In the genomic region with DNA sequence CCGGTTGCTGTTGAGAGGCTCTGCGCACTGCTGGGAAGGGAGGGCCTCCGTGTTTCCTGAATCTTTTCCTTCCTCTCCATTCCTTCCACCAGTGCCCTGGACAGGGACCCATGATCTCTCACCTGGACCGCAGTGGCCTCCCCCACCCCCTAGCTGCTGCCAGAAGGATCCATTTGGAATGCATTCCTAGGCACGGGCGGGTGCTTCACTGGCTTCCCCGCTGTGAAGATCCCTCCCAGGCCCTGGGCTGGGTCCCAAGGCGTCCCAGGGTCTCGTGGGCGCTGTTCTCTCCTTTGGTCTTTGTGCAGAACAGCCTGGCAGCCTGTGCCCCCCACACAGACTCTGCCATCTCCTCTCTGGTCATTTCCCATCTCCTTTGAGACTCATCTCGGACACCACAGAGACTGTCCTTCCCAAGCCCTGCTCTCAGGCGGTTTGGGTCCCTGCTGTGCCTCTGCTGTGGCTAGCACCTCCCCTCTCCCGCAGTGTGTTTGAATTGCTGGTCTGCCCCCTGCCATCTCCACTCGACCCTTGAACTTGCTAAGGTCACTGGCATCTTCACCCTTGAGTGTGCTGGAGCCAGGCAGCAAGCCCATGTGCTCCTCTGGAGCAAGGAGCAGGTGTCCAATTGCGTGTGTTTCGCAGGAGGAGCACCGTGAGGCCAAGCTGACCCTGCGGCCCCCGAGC, we compare ENCODE assay signal across 16 cellular contexts. TPM values are rescaled to one million over a fixed set of nuclear protein-coding genes. Genes with fewer than 3 reads are reported as not detected.
DNase-seq lines count a peak whose midpoint lies in the region; ATAC-seq and TF ChIP-seq lines count a peak whose summit lies in the region.
"Had no signal": no experiment of that assay in that cellular context is flagged by ENCODE, and none has a peak within 500 bp of the region (broad histone marks: within the 10 kb centered on the region; RNA-seq: fewer than 3 reads in every experiment).

No MANE protein-coding gene starts in this region.

- H3K27me3 ChIP-seq in GM23338 (ENCODE audit: insufficient read depth) (no peaks in the 10 kb centered on the region), layer of hippocampus (ENCODE audit: control insufficient read depth, insufficient read depth, low read length) (no peaks in the 10 kb centered on the region), gastrocnemius medialis (no peaks in the 10 kb centered on the region), testis (no peaks in the 10 kb centered on the region)
- H3K27me3 ChIP-seq in CD4-positive, alpha-beta T cell (ENCODE audit: control insufficient read depth, insufficient read depth, low read length): no peaks in the 10 kb centered on the region

- H3K4me1 Mint-ChIP-seq in GM23338: peaks cover 18% of the 10 kb centered on the region
- no peaks in the 10 kb centered on the region for H3K4me1 Mint-ChIP-seq in CD4-positive, alpha-beta T cell (ENCODE audit: low read depth)

- TF ChIP-seq POLR2A in gastrocnemius medialis (IDR thresholded peaks at IDR 0.05) (no peak), testis (IDR thresholded peaks at IDR 0.05) (no peak)

- in situ Hi-C loops in gastrocnemius medialis (cut with MboI; ENCODE audit: low sequenced_read_pairs in 4 of 4): no loop called here

- no peaks in the 10 kb centered on the region for H3F3A ChIP-seq in GM23338 (replicated peaks; ENCODE audit: low read depth)

- intact Hi-C loops in gastrocnemius medialis (cut with DNase I; ENCODE audit: low total_unique reads) (no loop called here), testis (cut with DNase I; ENCODE audit: low total_unique reads) (no loop called here)
- intact Hi-C loops in CD4-positive, alpha-beta T cell (cut with DNase I, micrococcal nuclease): no loop called here

- H3K4me1 ChIP-seq in GM23338 (ENCODE audit: insufficient read depth): no peaks in the 10 kb centered on the region
- no peaks in the 10 kb centered on the region for H3K4me1 ChIP-seq in gastrocnemius medialis
- no peaks in the 10 kb centered on the region for H3K4me1 ChIP-seq in testis
- H3K4me1 ChIP-seq: psoas muscle had no signal

- no peaks in the 10 kb centered on the region for H3K9me2 ChIP-seq in GM23338 (ENCODE audit: insufficient read depth)

- H3K9me3 Mint-ChIP-seq in GM23338: no peaks in the 10 kb centered on the region
- H3K9me3 Mint-ChIP-seq in CD4-positive, alpha-beta T cell: no peaks in the 10 kb centered on the region

- DNase-seq in GM23338 (ENCODE audit: low spot score) (no peak), RWPE1 (ENCODE audit: low spot score) (no peak), gastrocnemius medialis (no peak), HPDE6-E6E7 (ENCODE audit: extremely low spot score) (no peak), testis (no peak)
- no peak for DNase-seq in CD4-positive, alpha-beta T cell
- DNase-seq: activated gamma-delta T cell treated with Interleukin-2 at 50 U/mL for 16 hours; midbrain; NCI-H2081 treated with DMSO at 0.1 percent for 48 hours; NCI-H774; psoas muscle; SHP77; stimulated activated CD4-positive, alpha-beta T cell treated with anti-CD3 and anti-CD28 coated beads, Interleukin-2, amount 100 ng/mL, for 48 hours; T-helper 9 cell had no signal

- CTCF ChIA-PET in RWPE1 (lab: Yijun Ruan, JAX): interaction anchor here (0.7 kb wide), 1 partner anchor 93 kb away, joined by 3 read pairs; no protein-coding TSS in a partner anchor
- CTCF ChIA-PET in CD4-positive, alpha-beta T cell (lab: Charles Lee): no interaction called here

- H3K27me3 Mint-ChIP-seq in GM23338 (ENCODE audit: insufficient read depth, low read depth, poor library complexity): peaks cover 13% of the 10 kb centered on the region
- no peaks in the 10 kb centered on the region for H3K27me3 Mint-ChIP-seq in CD4-positive, alpha-beta T cell

- H3K4me2 ChIP-seq in GM23338: no peak overlapping the region

- WGBS in testis, 2 donors: 74 to 79% methylated on average over 17 to 19 of the region's 19 CpGs

- H3K9me3 ChIP-seq in gastrocnemius medialis (no peaks in the 10 kb centered on the region), testis (no peaks in the 10 kb centered on the region)
- no peaks in the 10 kb centered on the region for H3K9me3 ChIP-seq in CD4-positive, alpha-beta T cell (ENCODE audit: control insufficient read depth, low read length)
- H3K9me3 ChIP-seq: psoas muscle had no signal

- H3K4me3 ChIP-seq in GM23338 (no peak overlapping the region), gastrocnemius medialis (no peak overlapping the region), testis (no peak overlapping the region)
- H3K4me3 ChIP-seq: psoas muscle had no signal

- POLR2A ChIA-PET in RWPE1 (lab: Yijun Ruan, JAX; ENCODE audit: low non-redundant PET): no interaction called here
- POLR2A ChIA-PET in CD4-positive, alpha-beta T cell (lab: Charles Lee): no interaction called here

- no peak overlapping the region for H2AFZ ChIP-seq in GM23338

- H3K27ac ChIP-seq in GM23338 (ENCODE audit: low read depth): no peak overlapping the region
- H3K27ac ChIP-seq in RWPE1: peak overlapping the region; percentile 53; the same call in 1 of the 2 replicates
- H3K27ac ChIP-seq in layer of hippocampus (ENCODE audit: low read depth, low read length): peak overlapping the region; percentile 27
- H3K27ac ChIP-seq in gastrocnemius medialis: peak overlapping the region in 2 of 4 donors; percentile 23 to 53
- H3K27ac ChIP-seq in CD4-positive, alpha-beta T cell (ENCODE audit: low read depth, low read length): no peak overlapping the region
- peak overlapping the region in 1 of 2 donors; percentile 18 for H3K27ac ChIP-seq in testis
- H3K27ac ChIP-seq: C4-2B, psoas muscle had no signal

- peaks cover 37% of the 10 kb centered on the region for H3K36me3 Mint-ChIP-seq in GM23338 (ENCODE audit: low read depth)
- H3K36me3 Mint-ChIP-seq in CD4-positive, alpha-beta T cell (ENCODE audit: low read depth): peaks cover 70% of the 10 kb centered on the region

- peak overlapping the region; percentile 88 for H3K27ac Mint-ChIP-seq in GM23338
- no peak overlapping the region for H3K27ac Mint-ChIP-seq in CD4-positive, alpha-beta T cell

- no peaks in the 10 kb centered on the region for H3K79me2 ChIP-seq in GM23338 (replicated peaks; ENCODE audit: insufficient read depth)

- H3K4me3 Mint-ChIP-seq in GM23338: no peak overlapping the region
- H3K4me3 Mint-ChIP-seq in CD4-positive, alpha-beta T cell: no peak overlapping the region

- no peaks in the 10 kb centered on the region; the same call in 1 of the 2 replicates for H4K20me1 ChIP-seq in GM23338 (replicated peaks; ENCODE audit: insufficient read depth)

- peak; percentile 20 for ATAC-seq in GM23338
- ATAC-seq in gastrocnemius medialis: peak; percentile 6 to 17
- ATAC-seq in CD4-positive, alpha-beta T cell (ENCODE audit: poor library complexity): no peak
- ATAC-seq: psoas muscle had no signal

- H3K36me3 ChIP-seq in GM23338 (ENCODE audit: insufficient read depth): peaks cover 3% of the 10 kb centered on the region; the same call in 1 of the 2 replicates
- H3K36me3 ChIP-seq in gastrocnemius medialis: peaks cover 0 to 85% of the 10 kb centered on the region in 2 donors
- no peaks in the 10 kb centered on the region for H3K36me3 ChIP-seq in testis (ENCODE audit: low read depth, missing control alignments)

- TF ChIP-seq CTCF in GM23338 (conservative IDR thresholded peaks at IDR 0.05; ENCODE audit: low read depth in 2 of 2): no peak
- TF ChIP-seq CTCF in RWPE1 (conservative IDR thresholded peaks at IDR 0.05; ENCODE audit: low read depth): no peak
- TF ChIP-seq CTCF in gastrocnemius medialis (IDR thresholded peaks at IDR 0.05 in 4 of 5, conservative IDR thresholded peaks at IDR 0.05 in 1 of 5): no peak
- no peak for TF ChIP-seq CTCF in CD4-positive, alpha-beta T cell (IDR thresholded peaks at IDR 0.05)
- TF ChIP-seq CTCF in testis (IDR thresholded peaks at IDR 0.05): no peak

TF ChIP-seq in GM23338, 12 proteins besides CTCF, POLR2A, EP300 and RAD21 (continues in another document):
- TF ChIP-seq POLR2AphosphoS5 (IDR thresholded peaks at IDR 0.05; ENCODE audit: low read depth) (no peak), STAT1 (IDR thresholded peaks at IDR 0.05; ENCODE audit: unreplicated experiment) (no peak), JUNB (IDR thresholded peaks at IDR 0.05; ENCODE audit: unreplicated experiment) (no peak), ZNF331 (CRISPR knock-in tag; IDR thresholded peaks at IDR 0.05; ENCODE audit: low read depth) (no peak)

RNA-seq across cellular contexts. Expression of gene TCP11, which starts 59.0 kb away (rescaled TPM):
- 0.62 TPM in 1 of 2 replicates, not detected in the other for total RNA-seq in GM23338 (2014; rRNA removed; shearing (Covaris generic))
- polyA plus RNA-seq in GM23338 (2016; fragmentation: Nextera tagmentation; extraction: Ambion mirVana): 0.21 TPM in 1 of 2 replicates, not detected in the other
- under 1 TPM in 1 of 4 donors, not detected in 3; 0.41 TPM for total RNA-seq in gastrocnemius medialis
- total RNA-seq in CD4-positive, alpha-beta T cell: not detected
- total RNA-seq in testis: 100 to 1,000 TPM; 193 to 639 TPM
- polyA plus RNA-seq in testis (ENCODE audit: insufficient read depth, low read depth, low replicate concordance): 1,044 TPM
- total RNA-seq: psoas muscle had no signal

Comparison
In these comparisons a context has a peak if more than half of its experiments do, and no peak if none do; other contexts are left out.
1. H3K27ac ChIP-seq: peak in RWPE1 (single experiment) and layer of hippocampus (single experiment); none in GM23338 (single experiment) and CD4-positive, alpha-beta T cell (single experiment).
2. RNA of gene TCP11, which starts 59.0 kb away (total RNA-seq): 193 to 639 TPM in testis; not detected in CD4-positive, alpha-beta T cell, 0.62 TPM in GM23338 and 0.41 TPM in gastrocnemius medialis; every median in the first group is over 100 times any median in the second.